ENCODE assay signal across 9 cellular contexts in the genomic region with DNA sequence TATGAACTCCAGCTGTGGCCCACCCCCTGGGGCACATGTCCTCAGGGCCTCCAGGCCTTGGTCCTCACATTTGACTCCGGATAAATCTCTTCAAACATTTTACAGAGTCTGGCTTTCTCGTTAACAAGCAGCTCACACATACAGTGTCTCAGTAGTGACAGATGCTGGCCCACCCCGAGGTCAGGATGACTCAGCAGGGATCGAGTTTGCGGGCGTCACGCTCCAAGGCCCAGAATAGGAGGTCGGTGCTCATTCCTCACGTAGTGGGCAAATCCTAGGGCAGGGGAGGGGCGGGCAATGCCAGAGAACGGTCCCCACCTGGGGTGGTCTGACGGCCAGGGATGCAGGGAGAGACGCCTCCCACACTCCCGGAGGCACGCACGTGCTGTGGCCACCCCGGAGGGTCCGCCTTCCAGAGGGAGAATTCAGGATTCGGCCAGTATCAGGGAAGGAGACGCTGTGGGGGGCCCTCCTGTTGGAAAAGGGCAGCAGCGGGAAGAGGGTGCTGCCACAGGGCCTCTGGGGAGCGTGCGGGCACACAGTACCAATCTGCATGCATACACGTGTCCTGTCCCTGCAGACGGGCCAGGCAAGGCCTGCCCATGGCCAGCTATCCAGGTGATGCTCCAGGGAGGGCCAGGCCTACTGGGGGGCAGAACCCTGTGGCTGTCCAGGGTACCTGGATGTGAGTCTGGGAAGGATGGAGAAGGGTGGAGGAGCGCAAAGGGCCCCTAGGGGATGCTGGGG. TPM values are rescaled to one million over a fixed set of nuclear protein-coding genes. Genes with fewer than 3 reads are reported as not detected.
DNase-seq lines count a peak whose midpoint lies in the region; ATAC-seq and TF ChIP-seq lines count a peak whose summit lies in the region.
"Had no signal": no experiment of that assay in that cellular context is flagged by ENCODE, and none has a peak within 500 bp of the region (broad histone marks: within the 10 kb centered on the region; RNA-seq: fewer than 3 reads in every experiment).

No MANE protein-coding gene starts in this region.

- POLR2A ChIA-PET in OCI-LY7 (lab: Charles Lee): interaction anchor here (1.0 kb wide), 1 partner anchor 16 kb away, joined by 3 read pairs; no protein-coding TSS in a partner anchor

- no peaks in the 10 kb centered on the region for H3K9me3 ChIP-seq in OCI-LY7 (ENCODE audit: low read length)
- no peaks in the 10 kb centered on the region for H3K9me3 ChIP-seq in psoas muscle

- peak overlapping the region; percentile 72 for H3K4me2 ChIP-seq in OCI-LY7 (ENCODE audit: low read length)

- DNase-seq in NCI-H1417 (lab: John Stamatoyannopoulos, UW) (peak in 2 of 3 experiments; percentile 62 to 79), NCI-H1417 treated with DMSO at 0.1 percent for 48 hours (lab: John Stamatoyannopoulos, UW) (no peak), OCI-LY7 (ENCODE audit: low spot score) (no peak), dedifferentiated amniotic fluid mesenchymal stem cell (ENCODE audit: extremely low spot score) (peak; percentile 64), psoas muscle (peak; percentile 63 to 84), DMS79 (lab: John Stamatoyannopoulos, UW) (no peak), GM20000 (ENCODE audit: low spot score) (no peak)
- DNase-seq: naive B cell had no signal

- H4K20me1 ChIP-seq in OCI-LY7 (ENCODE audit: insufficient read depth, low read length): peaks cover 22% of the 10 kb centered on the region

- H2AFZ ChIP-seq in OCI-LY7 (ENCODE audit: low read length): no peak overlapping the region

- H3K27ac ChIP-seq in OCI-LY7 (ENCODE audit: low read depth, low read length, poor library complexity, severe bottlenecking) (peak overlapping the region; percentile 41), psoas muscle (peak overlapping the region; percentile 96)

- H3K4me3 ChIP-seq in OCI-LY7 (ENCODE audit: low read depth, low read length, poor library complexity, severe bottlenecking) (peak overlapping the region; percentile 99), psoas muscle (peak overlapping the region; percentile 69)

- H3K27me3 ChIP-seq in psoas muscle (ENCODE audit: insufficient read depth in 3 of 3, low read length in 2 of 3): no peaks in the 10 kb centered on the region

- TF ChIP-seq CTCF in OCI-LY7 (conservative IDR thresholded peaks at IDR 0.05; ENCODE audit: low read length) (no peak), psoas muscle (IDR thresholded peaks at IDR 0.05) (no peak), GM20000 (IDR thresholded peaks at IDR 0.05; ENCODE audit: extremely low read depth, missing control alignments) (no peak)

- 30 to 39% (median 33%) methylated on average over 26 of the region's 26 CpGs for WGBS in psoas muscle, 3 donors

- no TSS peak for BruUV-seq in OCI-LY7 (replicated peaks; lab: Mats Ljungman, UMichigan)

- ATAC-seq in psoas muscle (peak; percentile 64 to 77 (median 67)), HG02981 (IDR thresholded peaks at IDR 0.05; ENCODE audit: unreplicated experiment) (no peak)

- peaks cover 100% of the 10 kb centered on the region for H3K79me2 ChIP-seq in OCI-LY7 (ENCODE audit: insufficient read depth, low read depth, low read length)

- CTCF ChIA-PET in OCI-LY7 (lab: Charles Lee; ENCODE audit: unreplicated experiment): no interaction called here

- H3K9me2 ChIP-seq in OCI-LY7 (ENCODE audit: insufficient read depth, low read length): no peaks in the 10 kb centered on the region

- H3K36me3 ChIP-seq in OCI-LY7 (ENCODE audit: insufficient read depth, low read length) (peaks cover 91% of the 10 kb centered on the region), psoas muscle (ENCODE audit: insufficient read depth in 1 of 2, low read depth in 1 of 2) (no peaks in the 10 kb centered on the region)

- intact Hi-C loops in OCI-LY7 (cut with micrococcal nuclease; ENCODE audit: unreplicated experiment) (no loop called here), psoas muscle (cut with DNase I) (no loop called here)

- H3K4me1 ChIP-seq in OCI-LY7 (ENCODE audit: insufficient read depth, low read length, poor library complexity, severe bottlenecking): peaks cover 93% of the 10 kb centered on the region
- peaks cover 31% of the 10 kb centered on the region for H3K4me1 ChIP-seq in psoas muscle

RNA-seq across cellular contexts. Expression of a gene that starts 8.6 kb away (rescaled TPM):
- 99.3 and 140 TPM in 2 replicates for total RNA-seq in OCI-LY7 (2014; rRNA removed; shearing (Covaris generic))
- total RNA-seq in OCI-LY7 (2022) (258 and 283 TPM in 2 replicates), psoas muscle (10 to 100 TPM in 3 of 4 donors, 1 to 10 TPM in 1; 9.8 to 63.6 (median 28.3) TPM)
- 10 to 100 TPM; 16.4 to 28.6 (median 20.2) TPM for polyA plus RNA-seq in psoas muscle

Comparison
In these comparisons a context has a peak if more than half of its experiments do, and no peak if none do; other contexts are left out.
1. DNase-seq: peak in NCI-H1417 (2 of 3), dedifferentiated amniotic fluid mesenchymal stem cell (single experiment) and psoas muscle (2 of 2); none in NCI-H1417 treated with DMSO at 0.1 percent for 48 hours (single experiment), OCI-LY7 (single experiment), DMS79 (single experiment) and GM20000 (single experiment).